14 cellular contexts compared by ENCODE assay signal in the genomic region with DNA sequence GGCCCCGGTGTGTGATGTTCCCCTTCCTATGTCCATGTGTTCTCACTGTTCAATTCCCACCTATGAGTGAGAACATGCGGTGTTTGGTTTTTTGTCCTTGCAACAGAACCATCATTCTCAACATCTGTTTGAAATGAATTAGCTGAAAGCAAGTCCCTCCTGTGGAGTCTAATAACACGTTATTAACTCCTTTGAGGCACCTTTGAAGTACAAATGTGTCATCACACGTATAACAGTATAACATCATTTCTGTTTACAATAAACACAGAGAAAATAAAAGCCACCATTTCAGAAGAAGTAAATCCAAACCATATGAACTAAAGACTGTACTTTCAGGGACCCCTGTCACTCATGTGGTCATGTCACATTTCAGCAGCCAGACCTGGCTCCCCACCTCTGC.
A peak's percentile ranks its signal among the peaks of the same experiment; 100 is the strongest.
DNase-seq lines count a peak whose midpoint lies in the region; ATAC-seq and TF ChIP-seq lines count a peak whose summit lies in the region.
"Had no signal": no experiment of that assay in that cellular context is flagged by ENCODE, and none has a peak within 500 bp of the region (broad histone marks: within the 10 kb centered on the region; RNA-seq: fewer than 3 reads in every experiment).

No MANE protein-coding gene starts in this region.

- H3K4me3 ChIP-seq in HEK293 (ENCODE audit: low read depth, low read length) (no peak overlapping the region), neural cell (ENCODE audit: low read length) (no peak overlapping the region), MG63 (no peak overlapping the region)
- H3K4me3 ChIP-seq: BLaER1 treated with 17β-estradiol and CSF1 and Interleukin-3, amounts not matched to agents 10 nM and 100 nM; HAP-1 had no signal

- H3F3A ChIP-seq in neural cell (ENCODE audit: insufficient read depth, low read length, poor library complexity, severe bottlenecking): no peaks in the 10 kb centered on the region

- no peak for TF ChIP-seq CTCF in HEK293 (tag by site-specific recombination; IDR thresholded peaks at IDR 0.05)
- no peak for TF ChIP-seq CTCF in neural cell (IDR thresholded peaks at IDR 0.05; ENCODE audit: poor library complexity, severe bottlenecking)

- no peak overlapping the region for H3K4me3 Mint-ChIP-seq in activated CD4-positive, alpha-beta T cell treated with anti-CD3 and anti-CD28 coated beads, Interleukin-2, amount 10 ng/mL, durations not matched to agents 7 days and 5 days
- H3K4me3 Mint-ChIP-seq: CD4-positive, CD25-positive, alpha-beta regulatory T cell had no signal

- DNase-seq in COR-L47 (lab: John Stamatoyannopoulos, UW) (peak; percentile 58), NCI-H2227 (lab: John Stamatoyannopoulos, UW; ENCODE audit: unreplicated experiment) (peak; percentile 76), head of caudate nucleus (no peak), MG63 (no peak)
- no peak for DNase-seq in activated CD4-positive, alpha-beta T cell treated with anti-CD3 and anti-CD28 coated beads, Interleukin-2, amount 10 ng/mL, durations not matched to agents 7 days and 5 days
- DNase-seq: ACHN; CD4-positive, CD25-positive, alpha-beta regulatory T cell; DMS79 treated with DMSO at 0.1 percent for 48 hours; EL had no signal

- H3K27me3 Mint-ChIP-seq in activated CD4-positive, alpha-beta T cell treated with anti-CD3 and anti-CD28 coated beads, Interleukin-2, amount 10 ng/mL, durations not matched to agents 7 days and 5 days: peaks cover 18% of the 10 kb centered on the region

- no peak for TF ChIP-seq EP300 in neural cell (conservative IDR thresholded peaks at IDR 0.05; ENCODE audit: poor library complexity, severe bottlenecking)

- H3K79me2 ChIP-seq in neural cell (replicated peaks; ENCODE audit: insufficient read depth, low read length): no peaks in the 10 kb centered on the region

- no peak for TF ChIP-seq RAD21 in neural cell (conservative IDR thresholded peaks at IDR 0.05)

- no peak overlapping the region for H3K4me2 ChIP-seq in neural cell (ENCODE audit: low read length)
- H3K4me2 ChIP-seq: BLaER1 treated with 17β-estradiol and CSF1 and Interleukin-3, amounts not matched to agents 10 nM and 100 nM had no signal

- no peaks in the 10 kb centered on the region for H3K36me3 Mint-ChIP-seq in activated CD4-positive, alpha-beta T cell treated with anti-CD3 and anti-CD28 coated beads, Interleukin-2, amount 10 ng/mL, durations not matched to agents 7 days and 5 days (ENCODE audit: low read depth)
- H3K36me3 Mint-ChIP-seq: CD4-positive, CD25-positive, alpha-beta regulatory T cell had no signal

- no peaks in the 10 kb centered on the region for H3K4me1 Mint-ChIP-seq in activated CD4-positive, alpha-beta T cell treated with anti-CD3 and anti-CD28 coated beads, Interleukin-2, amount 10 ng/mL, durations not matched to agents 7 days and 5 days
- H3K4me1 Mint-ChIP-seq: CD4-positive, CD25-positive, alpha-beta regulatory T cell had no signal

- H3K27ac ChIP-seq in HEK293 (ENCODE audit: extremely low read depth, low read depth, low read length) (no peak overlapping the region), neural cell (ENCODE audit: low read length) (no peak overlapping the region)
- H3K27ac ChIP-seq: BLaER1 treated with 17β-estradiol and CSF1 and Interleukin-3, amounts not matched to agents 10 nM and 100 nM had no signal

- H2AFZ ChIP-seq in neural cell (ENCODE audit: low read depth, low read length): no peak overlapping the region

- H3K27me3 ChIP-seq in neural cell (ENCODE audit: insufficient read depth, low read depth, low read length) (no peaks in the 10 kb centered on the region), MG63 (no peaks in the 10 kb centered on the region)
- H3K27me3 ChIP-seq: BLaER1 treated with 17β-estradiol and CSF1 and Interleukin-3, amounts not matched to agents 10 nM and 100 nM had no signal

- H3K36me3 ChIP-seq in HEK293 (ENCODE audit: control insufficient read depth in 2 of 2, insufficient read depth in 1 of 2, low read length in 2 of 2) (peaks cover 0 to 6% of the 10 kb centered on the region in 2 experiments; a peak in 1 of 3 replicates), neural cell (ENCODE audit: insufficient read depth, low read length) (no peaks in the 10 kb centered on the region), MG63 (no peaks in the 10 kb centered on the region)
- H3K36me3 ChIP-seq: BLaER1 treated with 17β-estradiol and CSF1 and Interleukin-3, amounts not matched to agents 10 nM and 100 nM; HAP-1 had no signal

- POLR2A ChIA-PET in HEK293 (lab: Yijun Ruan, JAX): no interaction called here
- POLR2A ChIA-PET in activated CD4-positive, alpha-beta T cell treated with anti-CD3 and anti-CD28 coated beads, Interleukin-2, amount 10 ng/mL, durations not matched to agents 7 days and 5 days (lab: Charles Lee): no interaction called here

- H3K27ac Mint-ChIP-seq in activated CD4-positive, alpha-beta T cell treated with anti-CD3 and anti-CD28 coated beads, Interleukin-2, amount 10 ng/mL, durations not matched to agents 7 days and 5 days: no peak overlapping the region
- H3K27ac Mint-ChIP-seq: CD4-positive, CD25-positive, alpha-beta regulatory T cell had no signal

- H4K20me1 ChIP-seq in neural cell (ENCODE audit: insufficient read depth): no peaks in the 10 kb centered on the region
- H4K20me1 ChIP-seq: BLaER1 treated with 17β-estradiol and CSF1 and Interleukin-3, amounts not matched to agents 10 nM and 100 nM had no signal

- CTCF ChIA-PET in HEK293 (lab: Yijun Ruan, JAX): no interaction called here
- CTCF ChIA-PET in activated CD4-positive, alpha-beta T cell treated with anti-CD3 and anti-CD28 coated beads, Interleukin-2, amount 10 ng/mL, durations not matched to agents 7 days and 5 days (lab: Charles Lee): no interaction called here

- H3K9ac ChIP-seq in neural cell (ENCODE audit: low read length): no peak overlapping the region
- H3K9ac ChIP-seq: BLaER1 treated with 17β-estradiol and CSF1 and Interleukin-3, amounts not matched to agents 10 nM and 100 nM had no signal

- H3K9me3 ChIP-seq in HEK293 (ENCODE audit: control insufficient read depth, insufficient read depth, low read depth, low read length) (no peaks in the 10 kb centered on the region), neural cell (ENCODE audit: low read length) (no peaks in the 10 kb centered on the region), MG63 (no peaks in the 10 kb centered on the region)
- H3K9me3 ChIP-seq: BLaER1 treated with 17β-estradiol and CSF1 and Interleukin-3, amounts not matched to agents 10 nM and 100 nM; HAP-1 had no signal

- peaks cover 21% of the 10 kb centered on the region for H3K4me1 ChIP-seq in HEK293 (ENCODE audit: control insufficient read depth, insufficient read depth, low read length)
- H3K4me1 ChIP-seq: HAP-1 had no signal

- no peak for ATAC-seq in GM21528 (IDR thresholded peaks at IDR 0.05; ENCODE audit: low FRiP score, unreplicated experiment)

- H3K9me2 ChIP-seq in neural cell (ENCODE audit: insufficient read depth, low read length): no peaks in the 10 kb centered on the region

- no peaks in the 10 kb centered on the region for H3K9me3 Mint-ChIP-seq in activated CD4-positive, alpha-beta T cell treated with anti-CD3 and anti-CD28 coated beads, Interleukin-2, amount 10 ng/mL, durations not matched to agents 7 days and 5 days
- H3K9me3 Mint-ChIP-seq: CD4-positive, CD25-positive, alpha-beta regulatory T cell had no signal

- intact Hi-C loops in head of caudate nucleus (cut with DNase I): no loop called here

TF ChIP-seq in HEK293, 187 proteins besides CTCF, POLR2A, EP300 and RAD21 (continues in another document):
- no peak for TF ChIP-seq ZNF596 (tag by site-specific recombination; IDR thresholded peaks at IDR 0.05)
- TF ChIP-seq ZNF175 (tag by site-specific recombination; IDR thresholded peaks at IDR 0.05): no peak

TF ChIP-seq in neural cell, 6 proteins besides CTCF, POLR2A, EP300 and RAD21:
- no peak for TF ChIP-seq EZH2 (IDR thresholded peaks at IDR 0.05; ENCODE audit: borderline replicate concordance, insufficient read depth, low read length, poor library complexity, severe bottlenecking)
- TF ChIP-seq TAF1 (IDR thresholded peaks at IDR 0.05; ENCODE audit: low read depth): no peak
- TF ChIP-seq, protein P1, sequence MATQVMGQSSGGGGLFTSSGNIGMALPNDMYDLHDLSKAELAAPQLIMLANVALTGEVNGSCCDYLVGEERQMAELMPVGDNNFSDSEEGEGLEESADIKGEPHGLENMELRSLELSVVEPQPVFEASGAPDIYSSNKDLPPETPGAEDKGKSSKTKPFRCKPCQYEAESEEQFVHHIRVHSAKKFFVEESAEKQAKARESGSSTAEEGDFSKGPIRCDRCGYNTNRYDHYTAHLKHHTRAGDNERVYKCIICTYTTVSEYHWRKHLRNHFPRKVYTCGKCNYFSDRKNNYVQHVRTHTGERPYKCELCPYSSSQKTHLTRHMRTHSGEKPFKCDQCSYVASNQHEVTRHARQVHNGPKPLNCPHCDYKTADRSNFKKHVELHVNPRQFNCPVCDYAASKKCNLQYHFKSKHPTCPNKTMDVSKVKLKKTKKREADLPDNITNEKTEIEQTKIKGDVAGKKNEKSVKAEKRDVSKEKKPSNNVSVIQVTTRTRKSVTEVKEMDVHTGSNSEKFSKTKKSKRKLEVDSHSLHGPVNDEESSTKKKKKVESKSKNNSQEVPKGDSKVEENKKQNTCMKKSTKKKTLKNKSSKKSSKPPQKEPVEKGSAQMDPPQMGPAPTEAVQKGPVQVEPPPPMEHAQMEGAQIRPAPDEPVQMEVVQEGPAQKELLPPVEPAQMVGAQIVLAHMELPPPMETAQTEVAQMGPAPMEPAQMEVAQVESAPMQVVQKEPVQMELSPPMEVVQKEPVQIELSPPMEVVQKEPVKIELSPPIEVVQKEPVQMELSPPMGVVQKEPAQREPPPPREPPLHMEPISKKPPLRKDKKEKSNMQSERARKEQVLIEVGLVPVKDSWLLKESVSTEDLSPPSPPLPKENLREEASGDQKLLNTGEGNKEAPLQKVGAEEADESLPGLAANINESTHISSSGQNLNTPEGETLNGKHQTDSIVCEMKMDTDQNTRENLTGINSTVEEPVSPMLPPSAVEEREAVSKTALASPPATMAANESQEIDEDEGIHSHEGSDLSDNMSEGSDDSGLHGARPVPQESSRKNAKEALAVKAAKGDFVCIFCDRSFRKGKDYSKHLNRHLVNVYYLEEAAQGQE (IDR thresholded peaks at IDR 0.05; ENCODE audit: borderline replicate concordance): no peak
- no peak for TF ChIP-seq MXI1 (conservative IDR thresholded peaks at IDR 0.05; ENCODE audit: poor library complexity, severe bottlenecking)
- TF ChIP-seq POLR2AphosphoS5 (IDR thresholded peaks at IDR 0.05): peak; percentile 32
- TF ChIP-seq SMC3 (conservative IDR thresholded peaks at IDR 0.05; ENCODE audit: poor library complexity): no peak

Comparison
In these comparisons a context has a peak if more than half of its experiments do, and no peak if none do; other contexts are left out.
1. DNase-seq: peak in COR-L47 (single experiment) and NCI-H2227 (single experiment); none in head of caudate nucleus (0 of 42), MG63 (single experiment) and activated CD4-positive, alpha-beta T cell treated with anti-CD3 and anti-CD28 coated beads, Interleukin-2, amount 10 ng/mL, durations not matched to agents 7 days and 5 days (single experiment).